Comparison of ENCODE assay signal across 20 cellular contexts in the genomic region with DNA sequence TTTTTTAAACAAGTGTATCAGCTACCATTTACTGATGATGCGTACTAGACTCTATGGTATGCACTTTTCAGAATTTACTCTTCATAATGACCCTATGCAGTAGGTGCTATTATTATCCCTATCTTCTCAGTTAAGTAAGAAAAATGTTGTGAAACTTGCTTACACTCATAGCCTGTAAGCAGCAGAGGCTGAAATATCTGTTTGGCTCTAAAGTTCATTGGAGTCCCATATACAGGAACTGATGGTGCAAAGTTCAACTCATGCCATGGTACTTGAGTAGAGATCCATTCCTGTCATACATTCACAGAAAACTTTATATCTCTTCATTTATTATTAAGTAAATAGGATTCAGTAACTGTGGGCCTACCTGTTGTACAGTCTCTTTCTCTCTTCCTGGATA.
"Had no signal": no experiment of that assay in that cellular context is flagged by ENCODE, and none has a peak within 500 bp of the region (broad histone marks: within the 10 kb centered on the region; RNA-seq: fewer than 3 reads in every experiment).

No MANE protein-coding gene starts in this region.

- H3K4me1 ChIP-seq: left lung, right atrium auricular region, spleen, tibial nerve, uterus had no signal

- H3K36me3 ChIP-seq: left lung, ovary, right atrium auricular region, spleen, tibial nerve, uterus had no signal

- H3K27ac ChIP-seq: left lung, ovary, right atrium auricular region, skin epidermis, spleen, tibial nerve, uterus had no signal

- H3K27me3 ChIP-seq: left lung, ovary, right atrium auricular region, spleen, tibial nerve, uterus had no signal

- H3K4me3 ChIP-seq: left lung, lung, ovary, right atrium auricular region, skin epidermis, spleen, tibial nerve, uterus had no signal

- DNase-seq: islet precursor cell; left lung; mesendoderm; naive thymus-derived CD4-positive, alpha-beta T cell; ovary; spleen; stimulated activated CD4-positive, alpha-beta T cell treated with anti-CD3 and anti-CD28 coated beads, Interleukin-2, amount 100 ng/mL, for 48 hours; stimulated activated CD4-positive, alpha-beta T cell treated with anti-CD3 and anti-CD28 coated beads, Interleukin-4, amount 100 ng/mL, for 4 hours; stimulated activated CD8-positive, alpha-beta memory T cell treated with anti-CD3 and anti-CD28 coated beads, Interleukin-4, amount 100 ng/mL, for 48 hours; stimulated activated naive CD4-positive, alpha-beta T cell treated with Interleukin-2 at 50 U/mL for 16 hours; stimulated activated naive CD8-positive, alpha-beta T cell treated with anti-CD3 and anti-CD28 coated beads, Interleukin-15, amount 100 ng/mL, for 72 hours; substantia nigra; uterus had no signal

- ATAC-seq: left lung; naive thymus-derived CD4-positive, alpha-beta T cell; natural killer cell treated with Interleukin-12 subunit alpha and Interleukin-12 subunit beta and Interleukin-15 and Interleukin-18, amount 100 ng/mL, for 72 hours; sciatic nerve; stimulated activated memory B cell treated with anti-CD40 and anti-IgM and Interleukin-4, amounts not matched to agents 10 μg/mL and 1 μg/mL and 100 μg/mL, for 72 hours; stimulated activated naive CD8-positive, alpha-beta T cell treated with anti-CD3 and anti-CD28 coated beads, Interleukin-15, amount 100 ng/mL, for 72 hours had no signal

- H3K9me3 ChIP-seq: left lung, ovary, right atrium auricular region, spleen, tibial nerve, uterus had no signal
